Comparison of ENCODE assay signal across 32 cellular contexts in genomic region chrX:129688097-129688496, GRCh38. TPM values are rescaled to one million over a fixed set of nuclear protein-coding genes. Genes with fewer than 3 reads are reported as not detected.
"Had no signal": no experiment of that assay in that cellular context is flagged by ENCODE, and none has a peak within 500 bp of the region (broad histone marks: within the 10 kb centered on the region; RNA-seq: fewer than 3 reads in every experiment).

No MANE protein-coding gene starts in this region.

- H3K27ac Mint-ChIP-seq: activated B cell treated with CpG ODN at 0.5 μM for 24 hours; activated CD4-positive, alpha-beta T cell treated with anti-CD3 and anti-CD28 coated beads, Interleukin-2, amount 10 ng/mL, durations not matched to agents 7 days and 5 days; activated CD8-positive, alpha-beta T cell treated with anti-CD3 and anti-CD28 coated beads for 36 hours; activated naive CD4-positive, alpha-beta T cell treated with anti-CD3 and anti-CD28 coated beads for 36 hours; activated naive CD4-positive, alpha-beta T cell treated with anti-CD3 and anti-CD28 coated beads, Interleukin-2, amount 50 U/mL, for 72 hours; activated naive CD8-positive, alpha-beta T cell treated with anti-CD3 and anti-CD28 coated beads, Interleukin-2, amount 10 ng/mL, durations not matched to agents 7 days and 5 days; activated T-helper 1 cell treated with anti-CD3 and anti-CD28 coated beads, Interleukin-12 subunit alpha, Interleukin-12 subunit beta, Interleukin-2, Interleukin-4 antibody, amounts not matched to agents 30 ng/mL and 10 ng/mL and 1 ng/mL, durations not matched to agents 14 hours and 24 hours and 36 hours; activated T-helper 2 cell treated with anti-CD3 and anti-CD28 coated beads, Interferon-gamma antibody, Interleukin-2, Interleukin-4, amounts not matched to agents 10 μg/mL and 5 μg/mL and 100 μg/mL, durations not matched to agents 14 hours and 24 hours and 36 hours; brain; dendritic cell treated with granulocyte-macrophage colony-stimulating factor and Interleukin-4, amounts not matched to agents 40 ng/mL and 50 ng/mL, for 4 days; endodermal cell; T-helper 17 cell; T-helper 2 cell treated with Interferon-gamma antibody and Interleukin-4, amounts not matched to agents 5 μg/mL and 100 μg/mL, for 36 hours had no signal

- H3K36me3 Mint-ChIP-seq: activated naive CD4-positive, alpha-beta T cell treated with anti-CD3 and anti-CD28 coated beads, Interleukin-2, amount 50 U/mL, for 72 hours; activated naive CD8-positive, alpha-beta T cell treated with anti-CD3 and anti-CD28 coated beads, Interleukin-2, amount 10 ng/mL, durations not matched to agents 7 days and 5 days; brain had no signal

- H3K4me3 Mint-ChIP-seq: activated B cell treated with CpG ODN at 0.5 μM for 24 hours; activated CD4-positive, alpha-beta T cell treated with anti-CD3 and anti-CD28 coated beads, Interleukin-2, amount 10 ng/mL, durations not matched to agents 7 days and 5 days; activated CD8-positive, alpha-beta T cell treated with anti-CD3 and anti-CD28 coated beads for 36 hours; activated naive CD4-positive, alpha-beta T cell treated with anti-CD3 and anti-CD28 coated beads for 36 hours; activated naive CD8-positive, alpha-beta T cell treated with anti-CD3 and anti-CD28 coated beads, Interleukin-2, amount 10 ng/mL, durations not matched to agents 7 days and 5 days; activated T-helper 1 cell treated with anti-CD3 and anti-CD28 coated beads, Interleukin-12 subunit alpha, Interleukin-12 subunit beta, Interleukin-2, Interleukin-4 antibody, amounts not matched to agents 30 ng/mL and 10 ng/mL and 1 ng/mL, durations not matched to agents 14 hours and 24 hours and 36 hours; brain; dendritic cell treated with granulocyte-macrophage colony-stimulating factor and Interleukin-4, amounts not matched to agents 40 ng/mL and 50 ng/mL, for 4 days; endodermal cell; T-helper 17 cell; T-helper 2 cell treated with Interferon-gamma antibody and Interleukin-4, amounts not matched to agents 5 μg/mL and 100 μg/mL, for 36 hours had no signal

- H3K4me1 Mint-ChIP-seq: activated B cell treated with CpG ODN at 0.5 μM for 24 hours; activated CD4-positive, alpha-beta T cell treated with anti-CD3 and anti-CD28 coated beads, Interleukin-2, amount 10 ng/mL, durations not matched to agents 7 days and 5 days; activated naive CD8-positive, alpha-beta T cell treated with anti-CD3 and anti-CD28 coated beads, Interleukin-2, amount 10 ng/mL, durations not matched to agents 7 days and 5 days; T-helper 17 cell had no signal

- H3K27me3 Mint-ChIP-seq: activated B cell treated with CpG ODN at 0.5 μM for 24 hours; activated CD4-positive, alpha-beta T cell treated with anti-CD3 and anti-CD28 coated beads, Interleukin-2, amount 10 ng/mL, durations not matched to agents 7 days and 5 days; activated CD8-positive, alpha-beta T cell treated with anti-CD3 and anti-CD28 coated beads for 36 hours; activated naive CD8-positive, alpha-beta T cell treated with anti-CD3 and anti-CD28 coated beads, Interleukin-2, amount 10 ng/mL, durations not matched to agents 7 days and 5 days; brain; dendritic cell treated with granulocyte-macrophage colony-stimulating factor and Interleukin-4, amounts not matched to agents 40 ng/mL and 50 ng/mL, for 4 days; T-helper 17 cell had no signal

- ATAC-seq: activated CD4-positive, CD25-positive, alpha-beta regulatory T cell treated with anti-CD3 and anti-CD28 coated beads, Interleukin-2, amount 50 U/mL, for 24 hours; activated CD8-positive, alpha-beta T cell treated with anti-CD3 and anti-CD28 coated beads for 36 hours; activated naive CD4-positive, alpha-beta T cell treated with anti-CD3 and anti-CD28 coated beads, Interleukin-2, amount 50 U/mL, for 72 hours; esophagus mucosa; foreskin keratinocyte; gastrocnemius medialis; heart left ventricle; T-helper 17 cell had no signal

- H3K9me3 Mint-ChIP-seq: activated B cell treated with CpG ODN at 0.5 μM for 24 hours; activated CD4-positive, alpha-beta T cell treated with anti-CD3 and anti-CD28 coated beads, Interleukin-2, amount 10 ng/mL, durations not matched to agents 7 days and 5 days; activated CD8-positive, alpha-beta T cell treated with anti-CD3 and anti-CD28 coated beads for 36 hours; activated naive CD4-positive, alpha-beta T cell treated with anti-CD3 and anti-CD28 coated beads for 36 hours; activated naive CD4-positive, alpha-beta T cell treated with anti-CD3 and anti-CD28 coated beads, Interleukin-2, amount 50 U/mL, for 72 hours; activated naive CD8-positive, alpha-beta T cell treated with anti-CD3 and anti-CD28 coated beads, Interleukin-2, amount 10 ng/mL, durations not matched to agents 7 days and 5 days; activated T-helper 1 cell treated with anti-CD3 and anti-CD28 coated beads, Interleukin-12 subunit alpha, Interleukin-12 subunit beta, Interleukin-2, Interleukin-4 antibody, amounts not matched to agents 30 ng/mL and 10 ng/mL and 1 ng/mL, durations not matched to agents 14 hours and 24 hours and 36 hours; activated T-helper 2 cell treated with anti-CD3 and anti-CD28 coated beads, Interferon-gamma antibody, Interleukin-2, Interleukin-4, amounts not matched to agents 10 μg/mL and 5 μg/mL and 100 μg/mL, durations not matched to agents 14 hours and 24 hours and 36 hours; dendritic cell treated with granulocyte-macrophage colony-stimulating factor and Interleukin-4, amounts not matched to agents 40 ng/mL and 50 ng/mL, for 4 days; endodermal cell; T-helper 2 cell treated with Interferon-gamma antibody and Interleukin-4, amounts not matched to agents 5 μg/mL and 100 μg/mL, for 36 hours had no signal

- DNase-seq: activated B cell treated with CpG ODN at 0.5 μM for 24 hours; activated CD4-positive, alpha-beta T cell treated with anti-CD3 and anti-CD28 coated beads, Interleukin-2, amount 10 ng/mL, durations not matched to agents 7 days and 5 days; activated CD4-positive, alpha-beta T cell treated with anti-CD3 and anti-CD28 coated beads, Interleukin-2, amount 50 U/mL, for 4 hours; activated CD8-positive, alpha-beta memory T cell treated with anti-CD3 and anti-CD28 coated beads for 24 hours; activated CD8-positive, alpha-beta T cell treated with anti-CD3 and anti-CD28 coated beads for 36 hours; activated effector memory CD4-positive, alpha-beta T cell treated with anti-CD3 and anti-CD28 coated beads, Interleukin-2, amount 50 U/mL, for 16 hours; activated naive CD4-positive, alpha-beta T cell treated with anti-CD3 and anti-CD28 coated beads for 36 hours; activated naive CD8-positive, alpha-beta T cell treated with anti-CD3 and anti-CD28 coated beads, Interleukin-2, amount 10 ng/mL, durations not matched to agents 7 days and 5 days; activated T-cell treated with anti-CD3 and anti-CD28 coated beads, Interleukin-2, amount 50 U/mL, for 48 hours; central memory CD4-positive, alpha-beta T cell; cerebellar nuclear complex; dorsolateral prefrontal cortex; effector memory CD4-positive, alpha-beta T cell; endodermal cell; foreskin keratinocyte; gastrocnemius medialis; glutamatergic neuron; heart left ventricle; T-helper 1 cell; T-helper 17 cell; T1000; WERI-Rb-1 had no signal

RNA-seq across cellular contexts. Expression of gene APLN, which starts 33.3 kb away (rescaled TPM):
- total RNA-seq: activated B cell treated with CpG ODN at 0.5 μM for 24 hours, gastrocnemius medialis, T-helper 17 cell had no signal

RNA-seq across cellular contexts. Expression of gene XPNPEP2, which starts 50.7 kb away (rescaled TPM):
- total RNA-seq: cardiac muscle cell, epithelial cell of proximal tubule, foreskin keratinocyte had no signal
